Comparison of ENCODE assay signal across 12 cellular contexts in the genomic region with DNA sequence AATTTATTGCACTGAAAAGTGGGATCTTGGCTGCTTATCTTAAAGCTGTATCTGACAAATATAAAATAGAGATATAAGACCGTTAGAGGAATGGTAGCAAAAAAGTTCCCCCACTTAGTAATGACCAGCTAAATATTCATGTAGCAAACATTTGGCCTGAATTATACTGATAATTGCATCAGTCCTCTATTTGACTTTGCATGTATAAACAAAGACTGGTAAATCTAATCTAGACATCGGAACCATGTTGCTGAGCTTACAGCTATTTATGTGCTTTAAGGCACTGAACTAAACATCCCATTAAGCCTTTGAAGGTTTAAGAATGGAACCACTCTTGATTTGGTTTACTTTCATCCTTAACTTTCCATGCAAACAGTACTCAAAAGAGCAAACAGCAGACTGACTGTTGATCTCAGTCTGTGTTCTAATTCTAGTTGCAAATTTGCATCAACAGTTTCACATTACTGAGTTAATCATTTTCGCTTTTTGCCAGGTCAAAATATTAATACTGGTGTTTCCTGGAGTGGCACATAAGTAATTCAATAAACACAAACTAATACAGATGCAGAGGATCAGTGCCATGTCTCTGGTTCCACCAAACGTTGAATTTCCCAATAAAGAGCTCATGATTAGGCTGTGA.
DNase-seq lines count a peak whose midpoint lies in the region; ATAC-seq lines count a peak whose summit lies in the region.
"Had no signal": no experiment of that assay in that cellular context is flagged by ENCODE, and none has a peak within 500 bp of the region (broad histone marks: within the 10 kb centered on the region; RNA-seq: fewer than 3 reads in every experiment).

No MANE protein-coding gene starts in this region.

- DNase-seq in fibroblast of gingiva (ENCODE audit: low read depth) (peak; percentile 18), NCI-H187 (lab: John Stamatoyannopoulos, UW) (no peak), AG08396 (ENCODE audit: low spot score) (no peak), NCI-H2029 treated with DMSO at 0.1 percent for 48 hours (lab: John Stamatoyannopoulos, UW) (no peak)
- no peak for DNase-seq in activated T-cell treated with anti-CD3 and anti-CD28 coated beads, Interleukin-2, amount 50 U/mL, for 48 hours
- DNase-seq: Caco-2; kidney glomerular epithelial cell; stimulated activated CD4-positive, alpha-beta T cell treated with anti-CD3 and anti-CD28 coated beads, Interleukin-12 subunit alpha, Interleukin-12 subunit beta, amount 100 ng/mL, for 4 hours had no signal

- ATAC-seq in GM18870 (IDR thresholded peaks at IDR 0.05; ENCODE audit: unreplicated experiment): peak; percentile 93
- peak; percentile 92 for ATAC-seq in GM21529 (IDR thresholded peaks at IDR 0.05; ENCODE audit: unreplicated experiment)
- ATAC-seq in HG03095 (IDR thresholded peaks at IDR 0.05; ENCODE audit: unreplicated experiment): peak; percentile 86
- ATAC-seq: activated T-helper 17 cell treated with anti-CD3 and anti-CD28 coated beads, Interleukin-2, amount 50 U/mL, for 72 hours had no signal
